ENCODE assay signal across 8 cellular contexts in the genomic region with DNA sequence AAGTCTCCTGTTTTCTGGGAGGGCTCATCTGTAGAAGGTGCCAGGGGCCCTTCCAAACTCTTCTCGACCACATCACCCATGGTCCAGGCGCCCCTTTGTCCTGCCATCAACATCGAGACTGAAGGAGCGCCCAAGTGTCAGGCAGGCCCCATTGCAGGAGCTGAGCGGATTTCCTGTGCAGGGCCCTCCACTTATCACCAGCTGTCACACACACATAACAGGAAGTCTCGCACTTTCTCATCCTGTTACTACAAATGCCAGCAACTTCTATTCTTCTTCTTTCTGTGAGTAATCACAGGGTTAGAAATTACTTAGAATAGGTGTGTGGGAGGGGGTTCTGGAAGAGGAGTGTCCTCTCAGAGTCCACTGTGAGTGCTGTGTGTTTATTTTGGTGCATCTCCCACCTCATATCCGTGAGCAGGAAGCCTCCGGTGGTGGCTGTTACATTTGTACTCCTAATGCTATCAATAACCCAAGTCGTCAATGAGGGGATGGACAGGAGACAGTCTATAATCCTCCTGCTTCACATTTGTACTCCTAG. TPM values are rescaled to one million over a fixed set of nuclear protein-coding genes. Genes with fewer than 3 reads are reported as not detected.
A peak's percentile ranks its signal among the peaks of the same experiment; 100 is the strongest.
DNase-seq lines count a peak whose midpoint lies in the region; ATAC-seq and TF ChIP-seq lines count a peak whose summit lies in the region.

A gene with protein sequence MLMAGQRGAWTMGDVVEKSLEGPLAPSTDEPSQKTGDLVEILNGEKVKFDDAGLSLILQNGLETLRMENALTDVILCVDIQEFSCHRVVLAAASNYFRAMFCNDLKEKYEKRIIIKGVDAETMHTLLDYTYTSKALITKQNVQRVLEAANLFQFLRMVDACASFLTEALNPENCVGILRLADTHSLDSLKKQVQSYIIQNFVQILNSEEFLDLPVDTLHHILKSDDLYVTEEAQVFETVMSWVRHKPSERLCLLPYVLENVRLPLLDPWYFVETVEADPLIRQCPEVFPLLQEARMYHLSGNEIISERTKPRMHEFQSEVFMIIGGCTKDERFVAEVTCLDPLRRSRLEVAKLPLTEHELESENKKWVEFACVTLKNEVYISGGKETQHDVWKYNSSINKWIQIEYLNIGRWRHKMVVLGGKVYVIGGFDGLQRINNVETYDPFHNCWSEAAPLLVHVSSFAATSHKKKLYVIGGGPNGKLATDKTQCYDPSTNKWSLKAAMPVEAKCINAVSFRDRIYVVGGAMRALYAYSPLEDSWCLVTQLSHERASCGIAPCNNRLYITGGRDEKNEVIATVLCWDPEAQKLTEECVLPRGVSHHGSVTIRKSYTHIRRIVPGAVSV (minus strand): TSS at position 166 of the 541 bp plus-strand sequence. CDS start 53 bp downstream, at position 113.

- H3F3A ChIP-seq in GM23248 (ENCODE audit: insufficient read depth), result no peaks in the 10 kb centered on the region

- no peak within 1 kb of the TSS for H2AFZ ChIP-seq in GM23248

- no peak within 1 kb of the TSS for H3K4me2 ChIP-seq in GM23248 (ENCODE audit: unreplicated experiment)

- H3K9me3 ChIP-seq in HAP-1 (no peaks in the 10 kb centered on the region), GM23248 (ENCODE audit: low read depth) (no peaks in the 10 kb centered on the region)

- H4K20me1 ChIP-seq in GM23248 (ENCODE audit: insufficient read depth), result no peaks in the 10 kb centered on the region

- POLR2A ChIA-PET in GM10248 (lab: Yijun Ruan, JAX), result interaction anchor here (0.6 kb wide), 1 partner anchor 39 kb away, joined by 4 read pairs; no protein-coding TSS in a partner anchor

- no peak for TF ChIP-seq CTCF in GM10248 (IDR thresholded peaks at IDR 0.05; ENCODE audit: control extremely low read depth, extremely low read depth, low read depth, missing control alignments)

- CTCF ChIA-PET in GM10248 (lab: Yijun Ruan, JAX), result interaction anchor here (1.0 to 1.2 kb wide), 3 partner anchors 11 to 86 kb away, joined by 3 to 5 read pairs (median 5); no protein-coding TSS in a partner anchor

- no peaks in the 10 kb centered on the region for H3K27me3 ChIP-seq in HAP-1 (ENCODE audit: low read depth)
- H3K27me3 ChIP-seq in GM23248 (replicated peaks; ENCODE audit: insufficient read depth), result no peaks in the 10 kb centered on the region

- H3K36me3 ChIP-seq in HAP-1 (replicated peaks), result no peaks in the 10 kb centered on the region
- H3K36me3 ChIP-seq in GM23248 (ENCODE audit: low read depth), result no peaks in the 10 kb centered on the region

- peak; percentile 94 for ATAC-seq in GM21825 (IDR thresholded peaks at IDR 0.05; ENCODE audit: unreplicated experiment)

- DNase-seq in GM10248 (ENCODE audit: extremely low spot score), result peak; percentile 83
- DNase-seq in NOMO-1 treated with DMSO at 0.1 percent for 48 hours (lab: John Stamatoyannopoulos, UW; ENCODE audit: unreplicated experiment), result peak; percentile 96
- DNase-seq in activated T-cell treated with anti-CD3 and anti-CD28 coated beads, Interleukin-2, amount 50 U/mL, for 48 hours, result peak; percentile 80 to 84
- peak; percentile 25 for DNase-seq in left kidney (ENCODE audit: low read depth, low spot score)
- peak; percentile 81 for DNase-seq in stimulated activated CD8-positive, alpha-beta memory T cell treated with anti-CD3 and anti-CD28 coated beads, Interleukin-4, amount 100 ng/mL, for 48 hours
- DNase-seq in HAP-1 (ENCODE audit: low spot score in 2 of 2), result no peak
- DNase-seq in GM23248, result no peak

- H3K4me1 ChIP-seq in HAP-1 (no peaks in the 10 kb centered on the region), GM23248 (ENCODE audit: insufficient read depth) (no peaks in the 10 kb centered on the region)

- 48 to 49% methylated on average over 9 of the region's 9 CpGs for WGBS in GM23248 (ENCODE audit: low coverage in 1 of 2, low lambda C conversion rate in 2 of 2, missing lambda C conversion rate in 2 of 2), 2 experiments

- no peak within 1 kb of the TSS for H3K9ac ChIP-seq in GM23248

- H3K79me2 ChIP-seq in GM23248 (ENCODE audit: insufficient read depth), result no peaks in the 10 kb centered on the region

- H3K4me3 ChIP-seq in HAP-1 (no peak within 1 kb of the TSS), GM23248 (no peak within 1 kb of the TSS)

- H3K27ac ChIP-seq in GM23248, result no peak within 1 kb of the TSS

- no peaks in the 10 kb centered on the region for H3K9me2 ChIP-seq in GM23248 (ENCODE audit: insufficient read depth)

- in situ Hi-C loops in HAP-1 (cut with MboI; ENCODE audit: low sequenced_read_pairs), result no loop called here
- in situ Hi-C loops in GM23248 (cut with MboI), result no loop called here

RNA-seq across cellular contexts. Expression of the gene that starts here (rescaled TPM):
- not detected in 2 replicates for total RNA-seq in GM23248 (2014; rRNA removed; shearing (Covaris generic))
- polyA plus RNA-seq in GM23248 (2016; fragmentation: Nextera tagmentation; extraction: Ambion mirVana), result not detected in 2 replicates

Comparison
In these comparisons a context has a peak if more than half of its experiments do, and no peak if none do; other contexts are left out.
1. DNase-seq: peak in GM10248 (single experiment), NOMO-1 treated with DMSO at 0.1 percent for 48 hours (single experiment), activated T-cell treated with anti-CD3 and anti-CD28 coated beads, Interleukin-2, amount 50 U/mL, for 48 hours (2 of 2), left kidney (single experiment) and stimulated activated CD8-positive, alpha-beta memory T cell treated with anti-CD3 and anti-CD28 coated beads, Interleukin-4, amount 100 ng/mL, for 48 hours (single experiment); none in HAP-1 (0 of 2) and GM23248 (single experiment).